Comparison of ENCODE assay signal across 20 cellular contexts in the genomic region with DNA sequence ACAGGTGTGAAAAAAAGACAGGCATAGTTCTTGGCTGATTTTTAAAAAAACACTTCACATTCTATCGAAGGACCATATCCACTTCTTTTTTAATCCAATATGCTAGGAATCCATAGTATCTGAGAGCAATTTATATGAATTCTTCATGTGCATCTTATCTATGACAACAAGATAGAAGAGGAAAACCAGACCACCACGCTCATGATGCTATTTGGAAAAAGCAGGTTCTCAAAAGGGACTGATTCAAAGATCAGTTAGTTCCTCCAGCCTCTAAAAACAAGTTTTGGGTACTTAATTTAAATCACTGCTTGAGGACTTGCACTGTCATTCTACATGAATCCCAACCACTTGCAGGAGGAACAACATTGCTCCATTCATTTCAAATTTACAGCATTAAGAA. TPM values are rescaled to one million over a fixed set of nuclear protein-coding genes. Genes with fewer than 3 reads are reported as not detected.
DNase-seq lines count a peak whose midpoint lies in the region; ATAC-seq, FAIRE-seq and TF ChIP-seq lines count a peak whose summit lies in the region.
"Had no signal": no experiment of that assay in that cellular context is flagged by ENCODE, and none has a peak within 500 bp of the region (broad histone marks: within the 10 kb centered on the region; RNA-seq: fewer than 3 reads in every experiment).

No MANE protein-coding gene starts in this region.

- H3K4me3 ChIP-seq in Panc1 (ENCODE audit: low read depth in 2 of 2, low read length in 2 of 2), result no peak overlapping the region
- no peak overlapping the region for H3K4me3 ChIP-seq in gastroesophageal sphincter
- H3K4me3 ChIP-seq: lung, SK-N-MC had no signal

- no peak overlapping the region for H3K4me3 Mint-ChIP-seq in natural killer cell treated with Interleukin-12 subunit alpha and Interleukin-12 subunit beta and Interleukin-15 and Interleukin-18, amount 100 ng/mL, for 72 hours
- H3K4me3 Mint-ChIP-seq: activated CD4-positive, alpha-beta T cell treated with anti-CD3 and anti-CD28 coated beads, Interleukin-2, amount 10 ng/mL, durations not matched to agents 7 days and 5 days; activated naive CD4-positive, alpha-beta T cell treated with anti-CD3 and anti-CD28 coated beads, Interleukin-2, amount 50 U/mL, for 24 hours; activated T-cell treated with anti-CD3 and anti-CD28 coated beads, Interleukin-2, amount 50 U/mL, for 24 hours had no signal

- no TSS peak for BruUV-seq in Panc1 (replicated peaks; lab: Mats Ljungman, UMichigan)

- peaks cover 9 to 13% of the 10 kb centered on the region in 2 donors for H3K4me1 Mint-ChIP-seq in natural killer cell treated with Interleukin-12 subunit alpha and Interleukin-12 subunit beta and Interleukin-15 and Interleukin-18, amount 100 ng/mL, for 72 hours (ENCODE audit: low read depth in 2 of 2)
- H3K4me1 Mint-ChIP-seq: activated CD4-positive, alpha-beta T cell treated with anti-CD3 and anti-CD28 coated beads, Interleukin-2, amount 10 ng/mL, durations not matched to agents 7 days and 5 days; activated naive CD4-positive, alpha-beta T cell treated with anti-CD3 and anti-CD28 coated beads, Interleukin-2, amount 50 U/mL, for 24 hours had no signal

- H3K27me3 ChIP-seq in Panc1 (ENCODE audit: control insufficient read depth, insufficient read depth, low read length) (no peaks in the 10 kb centered on the region), gastroesophageal sphincter (no peaks in the 10 kb centered on the region)

- H3K27ac ChIP-seq in Panc1 (ENCODE audit: low read length), result peak overlapping the region; percentile 72
- H3K27ac ChIP-seq in gastroesophageal sphincter, result peak overlapping the region in 3 of 4 donors; percentile 18 to 95 (median 41)
- H3K27ac ChIP-seq: foreskin keratinocyte, SK-N-MC had no signal

- no peaks in the 10 kb centered on the region for H3K9me3 Mint-ChIP-seq in natural killer cell treated with Interleukin-12 subunit alpha and Interleukin-12 subunit beta and Interleukin-15 and Interleukin-18, amount 100 ng/mL, for 72 hours
- H3K9me3 Mint-ChIP-seq: activated CD4-positive, alpha-beta T cell treated with anti-CD3 and anti-CD28 coated beads, Interleukin-2, amount 10 ng/mL, durations not matched to agents 7 days and 5 days; activated naive CD4-positive, alpha-beta T cell treated with anti-CD3 and anti-CD28 coated beads, Interleukin-2, amount 50 U/mL, for 24 hours; activated T-cell treated with anti-CD3 and anti-CD28 coated beads, Interleukin-2, amount 50 U/mL, for 24 hours had no signal

- H3K36me3 Mint-ChIP-seq in natural killer cell treated with Interleukin-12 subunit alpha and Interleukin-12 subunit beta and Interleukin-15 and Interleukin-18, amount 100 ng/mL, for 72 hours, result no peaks in the 10 kb centered on the region
- H3K36me3 Mint-ChIP-seq: activated naive CD4-positive, alpha-beta T cell treated with anti-CD3 and anti-CD28 coated beads, Interleukin-2, amount 50 U/mL, for 24 hours had no signal

- H3K27me3 Mint-ChIP-seq in natural killer cell treated with Interleukin-12 subunit alpha and Interleukin-12 subunit beta and Interleukin-15 and Interleukin-18, amount 100 ng/mL, for 72 hours, result no peaks in the 10 kb centered on the region

- ATAC-seq in Panc1 (no peak), gastroesophageal sphincter (no peak)
- no peak for ATAC-seq in natural killer cell treated with Interleukin-12 subunit alpha and Interleukin-12 subunit beta and Interleukin-15 and Interleukin-18, amount 100 ng/mL, for 72 hours
- ATAC-seq: foreskin keratinocyte had no signal

- CTCF ChIA-PET in Panc1 (lab: Charles Lee), result no interaction called here

- TF ChIP-seq EP300 in gastroesophageal sphincter (IDR thresholded peaks at IDR 0.05), result no peak

- H3K27ac Mint-ChIP-seq in natural killer cell treated with Interleukin-12 subunit alpha and Interleukin-12 subunit beta and Interleukin-15 and Interleukin-18, amount 100 ng/mL, for 72 hours, result no peak overlapping the region
- H3K27ac Mint-ChIP-seq: activated CD4-positive, alpha-beta T cell treated with anti-CD3 and anti-CD28 coated beads, Interleukin-2, amount 10 ng/mL, durations not matched to agents 7 days and 5 days; activated naive CD4-positive, alpha-beta T cell treated with anti-CD3 and anti-CD28 coated beads, Interleukin-2, amount 50 U/mL, for 24 hours; activated T-cell treated with anti-CD3 and anti-CD28 coated beads, Interleukin-2, amount 50 U/mL, for 24 hours had no signal

- POLR2A ChIA-PET in Panc1 (lab: Charles Lee), result no interaction called here

- TF ChIP-seq POLR2A in GM12892 (IDR thresholded peaks at IDR 0.05; ENCODE audit: low read depth, low read length), result no peak
- no peak for TF ChIP-seq POLR2A in gastroesophageal sphincter (IDR thresholded peaks at IDR 0.05)

- H3K9me3 ChIP-seq in Panc1 (ENCODE audit: control insufficient read depth, insufficient read depth, low read depth, low read length), result no peaks in the 10 kb centered on the region
- no peaks in the 10 kb centered on the region for H3K9me3 ChIP-seq in gastroesophageal sphincter

- H3K4me1 ChIP-seq in Panc1 (ENCODE audit: control insufficient read depth, insufficient read depth, low read length), result peaks cover 60% of the 10 kb centered on the region
- peaks cover 0 to 62% (median 6%) of the 10 kb centered on the region in 3 donors for H3K4me1 ChIP-seq in gastroesophageal sphincter
- H3K4me1 ChIP-seq: foreskin keratinocyte had no signal

- WGBS in gastroesophageal sphincter (ENCODE audit: low coverage in 1 of 2), 2 donors, result 71 to 76% methylated on average over 2 of the region's 2 CpGs

- intact Hi-C loops in Panc1 (cut with micrococcal nuclease; ENCODE audit: unreplicated experiment), result no loop called here

- FAIRE-seq in GM12892 (lab: Jason Lieb, UNC), result peak; percentile 38
- FAIRE-seq: D721Med, GM18507 had no signal

- in situ Hi-C loops in Panc1 (cut with HindIII; ENCODE audit: low pct_unique_long_range_greater_than_20kb, low sequenced_read_pairs), result no loop called here

- no peak for TF ChIP-seq CTCF in Panc1 (IDR thresholded peaks at IDR 0.05)
- no peak for TF ChIP-seq CTCF in gastroesophageal sphincter (IDR thresholded peaks at IDR 0.05)

- DNase-seq in GM12892 (ENCODE audit: insufficient read length) (no peak), Panc1 (ENCODE audit: low read depth, low spot score) (no peak), superior temporal gyrus (ENCODE audit: extremely low spot score) (peak; percentile 59)
- DNase-seq in activated T-cell treated with anti-CD3 and anti-CD28 coated beads, Interleukin-2, amount 50 U/mL, for 1 hour, result no peak
- DNase-seq in natural killer cell treated with Interleukin-12 subunit alpha and Interleukin-12 subunit beta and Interleukin-15 and Interleukin-18, amount 100 ng/mL, for 72 hours (ENCODE audit: low spot score), result no peak
- DNase-seq in effector CD4-positive, alpha-beta T cell, result no peak
- DNase-seq: activated CD4-positive, alpha-beta T cell treated with anti-CD3 and anti-CD28 coated beads, Interleukin-2, amount 10 ng/mL, durations not matched to agents 7 days and 5 days; activated T-cell treated with anti-CD3 and anti-CD28 coated beads, Interleukin-2, amount 50 U/mL, for 24 hours; AML-193; caudate nucleus; foreskin keratinocyte; NCI-H187 treated with DMSO at 0.1 percent for 48 hours; NCI-H446 treated with DMSO at 0.1 percent for 48 hours; retina had no signal

- H3K36me3 ChIP-seq in Panc1 (ENCODE audit: control insufficient read depth, insufficient read depth, low read length) (no peaks in the 10 kb centered on the region), gastroesophageal sphincter (no peaks in the 10 kb centered on the region)

RNA-seq across cellular contexts. Expression of a gene that starts 6.3 kb away (rescaled TPM):
- 207 TPM for polyA plus RNA-seq in GM12892 (2012; ENCODE audit: missing spikeins)
- 9.9 TPM for total RNA-seq in Panc1 (2021; ENCODE audit: unreplicated experiment)
- polyA plus RNA-seq in Panc1 (2012; ENCODE audit: insufficient read length), result 6.6 TPM
- 10 to 100 TPM; 23.1 to 66.9 (median 29.5) TPM for total RNA-seq in gastroesophageal sphincter
- 1 to 10 TPM; 3.3 to 3.5 TPM for total RNA-seq in natural killer cell treated with Interleukin-12 subunit alpha and Interleukin-12 subunit beta and Interleukin-15 and Interleukin-18, amount 100 ng/mL, for 72 hours
